In genomic region chr12:92927436-92928116, GRCh38 we compare ENCODE assay signal across 1 cellular context.
TF ChIP-seq lines count a peak whose summit lies in the region.

No MANE protein-coding gene starts in this region.

TF ChIP-seq in HepG2, 621 proteins besides CTCF, POLR2A, EP300 and RAD21 (continued from another document):
- TF ChIP-seq ZXDC (CRISPR knock-in tag; IDR thresholded peaks at IDR 0.05) (no peak), GATAD2A (CRISPR knock-in tag; IDR thresholded peaks at IDR 0.05) (0 out of 2 replicates have a peak, but pooled peaks have one; percentile 22), JUNB (CRISPR knock-in tag; IDR thresholded peaks at IDR 0.05; ENCODE audit: borderline replicate concordance) (no peak), ARID5B (CRISPR knock-in tag; IDR thresholded peaks at IDR 0.05) (0 out of 2 replicates have a peak, but pooled peaks have one; percentile 9), ATF3 (CRISPR knock-in tag; IDR thresholded peaks at IDR 0.05) (0 out of 2 replicates have a peak, but pooled peaks have one; percentile 31), ZNF574 (CRISPR knock-in tag; IDR thresholded peaks at IDR 0.05) (no peak), RCOR2 (CRISPR knock-in tag; IDR thresholded peaks at IDR 0.05) (0 out of 2 replicates have a peak, but pooled peaks have one; percentile 30), PTBP1 (IDR thresholded peaks at IDR 0.05; ENCODE audit: low read depth, low read length, poor library complexity, severe bottlenecking) (no peak), FOSL2 (CRISPR knock-in tag; IDR thresholded peaks at IDR 0.05) (peak; percentile 73), ZGPAT (CRISPR knock-in tag; IDR thresholded peaks at IDR 0.05) (no peak), SALL1 (CRISPR knock-in tag; IDR thresholded peaks at IDR 0.05) (no peak), SUZ12 (IDR thresholded peaks at IDR 0.05; ENCODE audit: low read depth, low read length) (no peak), SMAD3 (CRISPR knock-in tag; IDR thresholded peaks at IDR 0.05) (no peak), CREM (IDR thresholded peaks at IDR 0.05) (no peak), CREM (CRISPR knock-in tag; IDR thresholded peaks at IDR 0.05) (no peak), SAP130 (CRISPR knock-in tag; IDR thresholded peaks at IDR 0.05; ENCODE audit: low read depth) (peak; percentile 24), ZNF263 (CRISPR knock-in tag; IDR thresholded peaks at IDR 0.05) (peak; percentile 89), KMT2B (CRISPR knock-in tag; IDR thresholded peaks at IDR 0.05) (no peak), DPF2 (CRISPR knock-in tag; IDR thresholded peaks at IDR 0.05; ENCODE audit: borderline replicate concordance, low read depth) (no peak)
